In genomic region chr1:232047473-232047872, GRCh38 we compare ENCODE assay signal across 14 cellular contexts.
DNase-seq lines count a peak whose midpoint lies in the region; ATAC-seq, FAIRE-seq and TF ChIP-seq lines count a peak whose summit lies in the region.
"Had no signal": no experiment of that assay in that cellular context is flagged by ENCODE, and none has a peak within 500 bp of the region (broad histone marks: within the 10 kb centered on the region; RNA-seq: fewer than 3 reads in every experiment).

No MANE protein-coding gene starts in this region.

- DNase-seq in AG04449 (ENCODE audit: low read depth, low spot score) (no peak), H54 (ENCODE audit: insufficient read length, low spot score) (peak; percentile 7), foreskin keratinocyte (peak in 1 of 2 donors; percentile 6), NCI-H1930 (lab: John Stamatoyannopoulos, UW) (no peak), C1 segment of cervical spinal cord (lab: John Stamatoyannopoulos, UW) (no peak), amniotic stem cell (lab: John Stamatoyannopoulos, UW) (no peak)
- no peak for DNase-seq in activated CD8-positive, alpha-beta memory T cell treated with anti-CD3 and anti-CD28 coated beads for 24 hours
- DNase-seq: activated naive CD8-positive, alpha-beta T cell treated with anti-CD3 and anti-CD28 coated beads, Interleukin-2, amount 50 U/mL, for 24 hours; CD8-positive, alpha-beta T cell; MV-4-11; NCI-H446 treated with DMSO at 0.1 percent for 48 hours had no signal

- H3K4me1 ChIP-seq in foreskin keratinocyte: peaks cover 5% of the 10 kb centered on the region

- TF ChIP-seq POLR2A in H54 (IDR thresholded peaks at IDR 0.05; ENCODE audit: low read depth, low read length): no peak

- POLR2A ChIA-PET in AG04449 (lab: Yijun Ruan, JAX): no interaction called here

- no peak overlapping the region for H3K27ac ChIP-seq in foreskin keratinocyte
- H3K27ac ChIP-seq: skin epidermis had no signal

- ATAC-seq in SK-N-SH treated with all-trans-retinoic acid at 6 μM for 48 hours: peak; percentile 66
- ATAC-seq in foreskin keratinocyte: no peak
- ATAC-seq: CD8-positive, alpha-beta T cell; left lobe of liver had no signal

- peak; percentile 22 for TF ChIP-seq CTCF in AG04449 (IDR thresholded peaks at IDR 0.05; ENCODE audit: insufficient read depth, low read length, missing control alignments)
- peak; percentile 36 for TF ChIP-seq CTCF in foreskin keratinocyte (conservative IDR thresholded peaks at IDR 0.05)

- no peaks in the 10 kb centered on the region for H3K27me3 ChIP-seq in foreskin keratinocyte

- CTCF ChIA-PET in AG04449 (lab: Yijun Ruan, JAX): interaction anchor here (1.4 kb wide), 1 partner anchor 11 kb away, joined by 3 read pairs; no protein-coding TSS in a partner anchor

- no peak overlapping the region for H3K4me3 ChIP-seq in AG04449 (ENCODE audit: low read depth, low read length)
- H3K4me3 ChIP-seq: skin epidermis had no signal

- FAIRE-seq in H54 (lab: Jason Lieb, UNC): no peak

TF ChIP-seq in SK-N-SH treated with all-trans-retinoic acid at 6 μM for 48 hours, 23 proteins besides CTCF, POLR2A, EP300 and RAD21:
- TF ChIP-seq SNAI2 (CRISPR knock-in tag; IDR thresholded peaks at IDR 0.05) (no peak), RARB (CRISPR knock-in tag; IDR thresholded peaks at IDR 0.05) (no peak), ISL1 (CRISPR knock-in tag; IDR thresholded peaks at IDR 0.05) (no peak), ZFP3 (CRISPR knock-in tag; IDR thresholded peaks at IDR 0.05) (no peak), PATZ1 (CRISPR knock-in tag; IDR thresholded peaks at IDR 0.05; ENCODE audit: borderline replicate concordance) (no peak), ZNF565 (CRISPR knock-in tag; conservative IDR thresholded peaks at IDR 0.05; ENCODE audit: low read depth) (no peak), GLIS3 (CRISPR knock-in tag; IDR thresholded peaks at IDR 0.05) (no peak), PPARA (CRISPR knock-in tag; IDR thresholded peaks at IDR 0.05; ENCODE audit: borderline replicate concordance) (no peak), ZC3H10 (CRISPR knock-in tag; IDR thresholded peaks at IDR 0.05) (no peak), ZNF8 (CRISPR knock-in tag; IDR thresholded peaks at IDR 0.05) (no peak), TCF4 (CRISPR knock-in tag; IDR thresholded peaks at IDR 0.05; ENCODE audit: borderline replicate concordance) (no peak), CSDC2 (CRISPR knock-in tag; IDR thresholded peaks at IDR 0.05) (no peak), CSRNP3 (CRISPR knock-in tag; IDR thresholded peaks at IDR 0.05) (no peak), BACH2 (CRISPR knock-in tag; IDR thresholded peaks at IDR 0.05; ENCODE audit: borderline replicate concordance) (no peak), ARNTL (CRISPR knock-in tag; IDR thresholded peaks at IDR 0.05; ENCODE audit: borderline replicate concordance, low read depth) (no peak), ESRRG (CRISPR knock-in tag; IDR thresholded peaks at IDR 0.05) (no peak)
